10 cellular contexts compared by ENCODE assay signal in genomic region chr22:31627223-31627731, GRCh38. TPM values are rescaled to one million over a fixed set of nuclear protein-coding genes. Genes with fewer than 3 reads are reported as not detected.
A peak's percentile ranks its signal among the peaks of the same experiment; 100 is the strongest.
DNase-seq lines count a peak whose midpoint lies in the region; ATAC-seq and TF ChIP-seq lines count a peak whose summit lies in the region.
"Had no signal": no experiment of that assay in that cellular context is flagged by ENCODE, and none has a peak within 500 bp of the region (broad histone marks: within the 10 kb centered on the region; RNA-seq: fewer than 3 reads in every experiment).

No MANE protein-coding gene starts in this region.

- peak overlapping the region in 10 of 11 experiments; percentile 13 to 61 (median 42); a peak in 18 of 22 replicates for H3K27ac ChIP-seq in BLaER1 treated with 17β-estradiol and CSF1 and Interleukin-3, amounts not matched to agents 10 nM and 100 nM
- no peak overlapping the region for H3K27ac ChIP-seq in osteoblast (ENCODE audit: low read depth, low read length)

- no peak for ATAC-seq in HG02938 (IDR thresholded peaks at IDR 0.05; ENCODE audit: unreplicated experiment)

- peaks cover 40 to 84% (median 65%) of the 10 kb centered on the region in 11 experiments for H3K36me3 ChIP-seq in BLaER1 treated with 17β-estradiol and CSF1 and Interleukin-3, amounts not matched to agents 10 nM and 100 nM
- peaks cover 11% of the 10 kb centered on the region for H3K36me3 ChIP-seq in osteoblast (ENCODE audit: insufficient read depth, low read length)

- H3K79me2 ChIP-seq in osteoblast (ENCODE audit: insufficient read depth, low read length), result peaks cover 98% of the 10 kb centered on the region

- peak overlapping the region in 2 of 5 experiments; percentile 12 to 51 for H3K4me3 Mint-ChIP-seq in brain

- H3K4me1 Mint-ChIP-seq in brain, result peaks cover 74% of the 10 kb centered on the region

- H3K36me3 Mint-ChIP-seq in brain, result peaks cover 8% of the 10 kb centered on the region

- H2AFZ ChIP-seq in osteoblast (ENCODE audit: low read length), result no peak overlapping the region

- H3K4me2 ChIP-seq in BLaER1 treated with 17β-estradiol and CSF1 and Interleukin-3, amounts not matched to agents 10 nM and 100 nM, result peak overlapping the region; percentile 83 to 100 (median 97)
- H3K4me2 ChIP-seq in osteoblast (ENCODE audit: insufficient read depth, low read length), result no peak overlapping the region

- H3K27me3 ChIP-seq in BLaER1 treated with 17β-estradiol and CSF1 and Interleukin-3, amounts not matched to agents 10 nM and 100 nM, result no peaks in the 10 kb centered on the region
- H3K27me3 ChIP-seq in osteoblast (ENCODE audit: insufficient read depth, low read length), result no peaks in the 10 kb centered on the region

- H3K4me1 ChIP-seq in BLaER1 treated with 17β-estradiol and CSF1 and Interleukin-3, amounts not matched to agents 10 nM and 100 nM, result peaks cover 61 to 92% (median 73%) of the 10 kb centered on the region in 10 experiments
- peaks cover 20% of the 10 kb centered on the region for H3K4me1 ChIP-seq in osteoblast (ENCODE audit: insufficient read depth, low read length)

- no peaks in the 10 kb centered on the region for H3K9me3 Mint-ChIP-seq in brain

- no peak overlapping the region for H3K4me3 ChIP-seq in BLaER1 treated with 17β-estradiol and CSF1 and Interleukin-3, amounts not matched to agents 10 nM and 100 nM
- no peak overlapping the region for H3K4me3 ChIP-seq in osteoblast (ENCODE audit: insufficient read depth, low read length)

- DNase-seq in HUDEP-2 (lab: John Stamatoyannopoulos, UW; ENCODE audit: unreplicated experiment in 76 of 76) (peak in 50 of 76 experiments; percentile 12 to 70 (median 52)), osteoblast (ENCODE audit: insufficient read length, low spot score, missing footprints) (peak; percentile 46), AG08396 (ENCODE audit: low spot score) (no peak), AG20443 (ENCODE audit: low spot score) (no peak)
- DNase-seq in stimulated activated naive CD4-positive, alpha-beta T cell treated with Interleukin-2 at 50 U/mL for 16 hours (lab: John Stamatoyannopoulos, UW), result no peak
- DNase-seq: kidney, NCI-H1092 had no signal

- no peaks in the 10 kb centered on the region for H3K9me3 ChIP-seq in BLaER1 treated with 17β-estradiol and CSF1 and Interleukin-3, amounts not matched to agents 10 nM and 100 nM (replicated peaks in 1 of 11)
- H3K9me3 ChIP-seq in osteoblast (ENCODE audit: low read depth, low read length), result no peaks in the 10 kb centered on the region

- TF ChIP-seq CTCF in brain (conservative IDR thresholded peaks at IDR 0.05) (no peak), osteoblast (IDR thresholded peaks at IDR 0.05; ENCODE audit: extremely low read depth, low read depth, low read length) (no peak)

- H4K20me1 ChIP-seq in BLaER1 treated with 17β-estradiol and CSF1 and Interleukin-3, amounts not matched to agents 10 nM and 100 nM, result peaks cover 74 to 99% (median 93%) of the 10 kb centered on the region in 11 experiments
- H4K20me1 ChIP-seq in osteoblast (ENCODE audit: insufficient read depth, low read length), result peaks cover 67% of the 10 kb centered on the region

- H3K9ac ChIP-seq in BLaER1 treated with 17β-estradiol and CSF1 and Interleukin-3, amounts not matched to agents 10 nM and 100 nM, result peak overlapping the region; percentile 27 to 61 (median 46); a peak in 19 of 22 replicates

- peak overlapping the region; percentile 37 to 99 (median 97) for H3K27ac Mint-ChIP-seq in brain

- peaks cover 3% of the 10 kb centered on the region for H3K27me3 Mint-ChIP-seq in brain

RNA-seq across cellular contexts. Expression of gene PISD, which starts 34.7 kb away (rescaled TPM):
- 43.0 TPM for polyA plus RNA-seq in brain (ENCODE audit: insufficient read depth, low read depth, low replicate concordance)
- 35.1 and 37.3 TPM in 2 replicates for total RNA-seq in osteoblast

Comparison
In these comparisons a context has a peak if more than half of its experiments do, and no peak if none do; other contexts are left out.
1. DNase-seq: peak in HUDEP-2 (50 of 76) and osteoblast (single experiment); none in AG08396 (single experiment), stimulated activated naive CD4-positive, alpha-beta T cell treated with Interleukin-2 at 50 U/mL for 16 hours (single experiment) and AG20443 (single experiment).